ENCODE assay signal across 9 cellular contexts in genomic region chr3:172315401-172316091, GRCh38.
A peak's percentile ranks its signal among the peaks of the same experiment; 100 is the strongest.
DNase-seq lines count a peak whose midpoint lies in the region; ATAC-seq and TF ChIP-seq lines count a peak whose summit lies in the region.
"Had no signal": no experiment of that assay in that cellular context is flagged by ENCODE, and none has a peak within 500 bp of the region (broad histone marks: within the 10 kb centered on the region; RNA-seq: fewer than 3 reads in every experiment).

No MANE protein-coding gene starts in this region.

- H3K36me3 ChIP-seq in adipocyte (ENCODE audit: control insufficient read depth, insufficient read depth, low read length, severe bottlenecking) (peaks cover 84% of the 10 kb centered on the region), uterus (no peaks in the 10 kb centered on the region)

- no peak for TF ChIP-seq CTCF in uterus (IDR thresholded peaks at IDR 0.05)

- no peak overlapping the region for H3K9ac ChIP-seq in adipocyte (ENCODE audit: low read length)

- H3K27me3 Mint-ChIP-seq in activated naive CD4-positive, alpha-beta T cell treated with anti-CD3 and anti-CD28 coated beads for 36 hours (ENCODE audit: low read depth): no peaks in the 10 kb centered on the region

- TF ChIP-seq POLR2A in uterus (IDR thresholded peaks at IDR 0.05): no peak

- H3K9me3 Mint-ChIP-seq in activated naive CD4-positive, alpha-beta T cell treated with anti-CD3 and anti-CD28 coated beads for 36 hours: no peaks in the 10 kb centered on the region
- H3K9me3 Mint-ChIP-seq: CD8-positive, alpha-beta T cell had no signal

- DNase-seq in activated naive CD4-positive, alpha-beta T cell treated with anti-CD3 and anti-CD28 coated beads for 36 hours: peak; percentile 24
- no peak for DNase-seq in activated naive CD4-positive, alpha-beta T cell treated with Interleukin-2 at 50 U/mL for 16 hours
- peak; percentile 39 for DNase-seq in adipocyte (ENCODE audit: low read depth)
- DNase-seq in islet precursor cell: peak; percentile 70
- peak; percentile 53 to 90 for DNase-seq in uterus
- DNase-seq in NCI-H1436 treated with DMSO at 0.1 percent for 48 hours (lab: John Stamatoyannopoulos, UW): no peak
- DNase-seq in activated T-cell treated with anti-CD3 and anti-CD28 coated beads, Interleukin-2, amount 50 U/mL, for 48 hours: no peak
- DNase-seq: CD8-positive, alpha-beta T cell had no signal

- H3K27ac ChIP-seq in uterus: peak overlapping the region; percentile 82 to 95

- H3K4me1 ChIP-seq in adipocyte (ENCODE audit: control insufficient read depth, insufficient read depth, low read length): peaks cover 56% of the 10 kb centered on the region
- peaks cover 20 to 50% of the 10 kb centered on the region in 2 donors for H3K4me1 ChIP-seq in uterus

- peaks cover 20% of the 10 kb centered on the region for H3K36me3 Mint-ChIP-seq in activated naive CD4-positive, alpha-beta T cell treated with anti-CD3 and anti-CD28 coated beads for 36 hours (ENCODE audit: low read depth)

- H3K9me3 ChIP-seq in adipocyte (ENCODE audit: control insufficient read depth, low read length): no peaks in the 10 kb centered on the region
- no peaks in the 10 kb centered on the region for H3K9me3 ChIP-seq in uterus

- H3K4me1 Mint-ChIP-seq in activated naive CD4-positive, alpha-beta T cell treated with anti-CD3 and anti-CD28 coated beads for 36 hours (ENCODE audit: low read depth): peaks cover 9% of the 10 kb centered on the region

- no peak overlapping the region for H3K27ac Mint-ChIP-seq in activated naive CD4-positive, alpha-beta T cell treated with anti-CD3 and anti-CD28 coated beads for 36 hours
- H3K27ac Mint-ChIP-seq: CD8-positive, alpha-beta T cell had no signal

- H3K4me3 Mint-ChIP-seq in activated naive CD4-positive, alpha-beta T cell treated with anti-CD3 and anti-CD28 coated beads for 36 hours: no peak overlapping the region
- H3K4me3 Mint-ChIP-seq: CD8-positive, alpha-beta T cell had no signal

- no peak overlapping the region for H3K4me3 ChIP-seq in adipocyte (ENCODE audit: low read length)
- H3K4me3 ChIP-seq in uterus: no peak overlapping the region

- CTCF ChIA-PET in activated naive CD4-positive, alpha-beta T cell treated with anti-CD3 and anti-CD28 coated beads for 36 hours (lab: Charles Lee): interaction anchor here (0.6 to 0.9 kb wide), 2 partner anchors 16 to 1353 kb away, joined by 3 to 5 read pairs; no protein-coding TSS in a partner anchor

- no peak for ATAC-seq in GM21360 (IDR thresholded peaks at IDR 0.05; ENCODE audit: unreplicated experiment)
- ATAC-seq: CD8-positive, alpha-beta T cell had no signal

- intact Hi-C loops in activated naive CD4-positive, alpha-beta T cell treated with anti-CD3 and anti-CD28 coated beads for 36 hours (cut with micrococcal nuclease): no loop called here
- intact Hi-C loops in uterus (cut with DNase I; ENCODE audit: low total_unique reads): loop anchor here (10.0 kb wide), 1 partner anchor 181 kb away; no protein-coding TSS in a partner anchor

- H3K27me3 ChIP-seq in adipocyte (replicated peaks; ENCODE audit: control insufficient read depth, insufficient read depth, low read length): no peaks in the 10 kb centered on the region
- no peaks in the 10 kb centered on the region for H3K27me3 ChIP-seq in uterus

Comparison
In these comparisons a context has a peak if more than half of its experiments do, and no peak if none do; other contexts are left out.
1. DNase-seq: peak in activated naive CD4-positive, alpha-beta T cell treated with anti-CD3 and anti-CD28 coated beads for 36 hours (single experiment), adipocyte (single experiment), islet precursor cell (single experiment) and uterus (2 of 2); none in activated naive CD4-positive, alpha-beta T cell treated with Interleukin-2 at 50 U/mL for 16 hours (single experiment), NCI-H1436 treated with DMSO at 0.1 percent for 48 hours (single experiment) and activated T-cell treated with anti-CD3 and anti-CD28 coated beads, Interleukin-2, amount 50 U/mL, for 48 hours (0 of 2).